ENCODE assay signal across 8 cellular contexts in the genomic region with DNA sequence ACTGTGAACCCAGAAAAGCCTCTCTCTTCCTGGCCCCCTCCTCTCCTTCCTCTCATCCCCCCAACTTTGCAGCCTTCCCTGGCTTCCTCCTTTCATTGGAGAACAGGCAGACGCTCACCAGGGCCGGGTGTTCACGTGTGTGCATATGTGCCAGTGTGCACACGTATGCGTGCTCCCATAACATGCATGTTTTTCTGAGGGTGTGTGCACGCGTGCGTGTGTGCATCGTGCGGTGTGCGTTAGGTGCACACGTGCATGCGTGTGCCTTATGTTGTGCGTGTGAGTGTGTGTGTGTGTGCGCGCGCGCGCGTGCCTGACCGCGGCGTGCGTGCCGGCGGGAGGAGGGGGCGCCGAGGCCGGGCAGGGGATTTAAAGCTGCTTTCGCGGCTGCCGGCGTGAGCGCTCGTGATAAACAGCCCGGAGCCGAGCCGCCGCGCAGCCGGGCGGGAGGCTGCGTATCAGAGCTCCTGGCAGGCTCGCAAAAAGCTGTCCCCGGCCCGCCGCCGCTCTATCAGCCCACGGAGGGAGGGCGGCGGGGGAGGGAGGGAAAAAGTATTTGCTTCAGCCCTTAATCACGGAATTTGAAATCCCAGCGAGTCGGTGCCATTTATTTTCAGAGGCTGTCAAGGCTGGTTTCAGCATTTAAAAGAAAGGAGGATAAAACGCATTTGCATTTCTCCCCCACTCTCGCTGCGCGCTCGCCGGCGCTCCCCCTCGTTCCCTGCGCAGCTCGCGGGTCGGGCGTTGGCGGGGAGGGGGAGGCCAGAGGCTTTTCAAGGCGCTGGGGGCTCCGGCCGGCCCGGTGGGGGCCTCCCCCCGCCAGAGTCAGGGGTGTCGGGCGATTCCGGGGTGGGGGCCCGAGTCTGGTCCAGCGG.
A peak's percentile ranks its signal among the peaks of the same experiment; 100 is the strongest.
DNase-seq lines count a peak whose midpoint lies in the region; ATAC-seq, FAIRE-seq and TF ChIP-seq lines count a peak whose summit lies in the region.

No MANE protein-coding gene starts in this region.

- H2BK120ac ChIP-seq in H1 (replicated peaks; ENCODE audit: low read depth, low read length): peak overlapping the region; percentile 6

- CTCF ChIA-PET in H1 (lab: Charles Lee; ENCODE audit: partially characterized antibody): interaction anchor here (0.6 to 3.2 kb wide), 10 partner anchors 9 to 298 kb away, joined by 3 to 10 read pairs (median 4); a partner anchor contains a TSS

- H3K27me3 ChIP-seq in HUES6 (ENCODE audit: control insufficient read depth, insufficient read depth, low read length) (peaks cover 54% of the 10 kb centered on the region), H1 (replicated peaks in 1 of 4; ENCODE audit: control insufficient read depth in 3 of 4, extremely low read depth in 1 of 4, insufficient read depth in 3 of 4, low read length in 3 of 4) (peaks cover 28 to 60% (median 55%) of the 10 kb centered on the region in 4 experiments)

- H3K23ac ChIP-seq in H1 (ENCODE audit: insufficient read length): no peak overlapping the region

- no peak for FAIRE-seq in H1 (lab: Jason Lieb, UNC)

- H4K91ac ChIP-seq in H1 (replicated peaks; ENCODE audit: insufficient read length, low read length): peak overlapping the region; percentile 81

- H3K27ac Mint-ChIP-seq in mesothelial cell of epicardium: peak overlapping the region; percentile 89

- H3K9me3 ChIP-seq in HUES6 (ENCODE audit: control insufficient read depth, insufficient read depth, low read depth, low read length): no peaks in the 10 kb centered on the region
- no peaks in the 10 kb centered on the region; a peak in 1 of 4 replicates for H3K9me3 ChIP-seq in H1 (ENCODE audit: insufficient read depth in 2 of 2, low read depth in 1 of 2, low read length in 1 of 2)

- H3K27ac ChIP-seq in HUES6 (ENCODE audit: low read depth, low read length): no peak overlapping the region
- no peak overlapping the region for H3K27ac ChIP-seq in H1 (ENCODE audit: low read depth, low read length)
- peak overlapping the region; percentile 81 for H3K27ac ChIP-seq in temporal lobe (ENCODE audit: low read depth, low read length)

- H3K9me3 Mint-ChIP-seq in mesothelial cell of epicardium: no peaks in the 10 kb centered on the region

- no peak for TF ChIP-seq RAD21 in H1 (IDR thresholded peaks at IDR 0.05 in 1 of 2, conservative IDR thresholded peaks at IDR 0.05 in 1 of 2; ENCODE audit: low read depth in 2 of 2, low read length in 2 of 2)

- H3K4me3 ChIP-seq in HUES6 (ENCODE audit: low read depth, low read length) (peak overlapping the region; percentile 59), H1 (ENCODE audit: extremely low read depth in 1 of 4, insufficient read depth in 2 of 4, low read depth in 3 of 4, low read length in 4 of 4) (peak overlapping the region; percentile 23 to 57 (median 38))

- peak overlapping the region; percentile 29 for H3K9ac ChIP-seq in HUES6 (ENCODE audit: low read length)
- no peak overlapping the region for H3K9ac ChIP-seq in H1 (replicated peaks in 1 of 4; ENCODE audit: extremely low read depth in 1 of 4, low read depth in 3 of 4, low read length in 3 of 4)

- no peak for ATAC-seq in GM19452 (IDR thresholded peaks at IDR 0.05; ENCODE audit: unreplicated experiment)

- peak; percentile 84 for DNase-seq in AG08396 (ENCODE audit: low spot score)
- DNase-seq in activated CD4-positive, alpha-beta T cell treated with anti-CD3 and anti-CD28 coated beads for 48 hours: peak; percentile 37
- no peak for DNase-seq in H1 (ENCODE audit: low read depth in 1 of 2, low spot score in 2 of 2)
- DNase-seq in mesothelial cell of epicardium (ENCODE audit: low spot score in 2 of 2, unreplicated experiment in 2 of 2): peak; percentile 84 to 88
- no peak for DNase-seq in erythroblast (lab: John Stamatoyannopoulos, UW)

- H3K18ac ChIP-seq in H1 (ENCODE audit: extremely low read depth, low read length): peak overlapping the region; percentile 72

- H3K79me1 ChIP-seq in H1 (ENCODE audit: low read depth, low read length): no peaks in the 10 kb centered on the region

- no peak overlapping the region for H3K56ac ChIP-seq in H1 (replicated peaks; ENCODE audit: insufficient read length, low read depth, low read length)

- peak overlapping the region; percentile 76; the same call in 1 of the 2 replicates for H4K8ac ChIP-seq in H1 (ENCODE audit: extremely low read depth, insufficient read depth, low read length)

- peak overlapping the region; percentile 30; the same call in 1 of the 2 replicates for H2BK12ac ChIP-seq in H1 (ENCODE audit: low read depth, low read length)

- WGBS in H1 (ENCODE audit: extremely low coverage in 1 of 2, insufficient coverage in 1 of 2, insufficient read length in 1 of 2, insufficient replicate concordance in 2 of 2, low coverage in 1 of 2, low lambda C conversion rate in 2 of 2, missing lambda C conversion rate in 1 of 2), 2 experiments: 8% methylated on average over 77 of the region's 78 CpGs; no CpG with 5 or more reads in 1 of the 2 experiments

- peaks cover 6% of the 10 kb centered on the region for H3K36me3 Mint-ChIP-seq in mesothelial cell of epicardium

- H4K20me1 ChIP-seq in H1 (replicated peaks in 1 of 2; ENCODE audit: control insufficient read depth in 1 of 2, insufficient read depth in 2 of 2, low read length in 2 of 2): peaks cover 0 to 3% of the 10 kb centered on the region in 2 experiments

- H2BK5ac ChIP-seq in H1 (ENCODE audit: low read depth, low read length): no peak overlapping the region; the same call in 1 of the 2 replicates

- TF ChIP-seq CTCF in H1 (IDR thresholded peaks at IDR 0.05; ENCODE audit: control extremely low read depth in 1 of 3, insufficient read depth in 1 of 3, low read depth in 1 of 3, low read length in 3 of 3) (no peak), mesothelial cell of epicardium (IDR thresholded peaks at IDR 0.05; ENCODE audit: unreplicated experiment) (no peak)

- no peaks in the 10 kb centered on the region for H3K79me2 ChIP-seq in H1 (ENCODE audit: control insufficient read depth in 1 of 2, insufficient read depth in 2 of 2, low read length in 2 of 2)

- no peak overlapping the region for H2AK5ac ChIP-seq in H1 (ENCODE audit: low read depth, low read length)

- H4K5ac ChIP-seq in H1 (ENCODE audit: insufficient read length, low read depth, low read length): peak overlapping the region; percentile 16

- POLR2A ChIA-PET in H1 (lab: Charles Lee; ENCODE audit: partially characterized antibody): interaction anchor here (0.9 to 1.7 kb wide), 5 partner anchors 18 to 259 kb away, joined by 3 to 6 read pairs (median 5); a partner anchor contains a TSS

- H3K4me3 Mint-ChIP-seq in mesothelial cell of epicardium: peak overlapping the region; percentile 53

- peaks cover 73% of the 10 kb centered on the region for H3K4me1 Mint-ChIP-seq in mesothelial cell of epicardium

- no peak for TF ChIP-seq EP300 in H1 (IDR thresholded peaks at IDR 0.05; ENCODE audit: borderline replicate concordance in 1 of 2, low read depth in 2 of 2, low read length in 2 of 2)

- no peaks in the 10 kb centered on the region for H3K27me3 Mint-ChIP-seq in mesothelial cell of epicardium (ENCODE audit: low read depth)

- peaks cover 12% of the 10 kb centered on the region; the same call in 1 of the 2 replicates for H3K23me2 ChIP-seq in H1 (ENCODE audit: low read depth, low read length)

- H3K4me1 ChIP-seq in HUES6 (ENCODE audit: control insufficient read depth, insufficient read depth, low read length): peaks cover 26% of the 10 kb centered on the region
- H3K4me1 ChIP-seq in H1 (replicated peaks in 1 of 4; ENCODE audit: control insufficient read depth in 3 of 4, insufficient read depth in 4 of 4, low read length in 3 of 4): peaks cover 5 to 22% (median 17%) of the 10 kb centered on the region in 4 experiments

- H2AFZ ChIP-seq in H1 (ENCODE audit: low read length): no peak overlapping the region

- H3K36me3 ChIP-seq in HUES6 (ENCODE audit: control insufficient read depth, insufficient read depth, low read length) (no peaks in the 10 kb centered on the region), H1 (ENCODE audit: control insufficient read depth in 2 of 4, insufficient read depth in 4 of 4, low read length in 3 of 4) (no peaks in the 10 kb centered on the region)

- H2BK15ac ChIP-seq in H1 (ENCODE audit: low read length): peak overlapping the region; percentile 77; the same call in 1 of the 2 replicates

- TF ChIP-seq POLR2A in H1 (IDR thresholded peaks at IDR 0.05; ENCODE audit: control extremely low read depth in 1 of 2, low read depth in 2 of 2, low read length in 2 of 2): no peak
- no peak for TF ChIP-seq POLR2A in erythroblast (IDR thresholded peaks at IDR 0.05; ENCODE audit: low read length)

- peak overlapping the region; percentile 95; the same call in 1 of the 2 replicates for H2BK20ac ChIP-seq in H1 (ENCODE audit: low read length)

- peak overlapping the region; percentile 91 to 95 for H3K4me2 ChIP-seq in H1 (ENCODE audit: insufficient read depth in 1 of 2, low read depth in 2 of 2, low read length in 2 of 2)

- H3K14ac ChIP-seq in H1 (ENCODE audit: insufficient read length): no peak overlapping the region

- H3K4ac ChIP-seq in H1 (replicated peaks; ENCODE audit: insufficient read length, low read depth, low read length): peak overlapping the region; percentile 28

TF ChIP-seq in H1, 55 proteins besides CTCF, POLR2A, EP300 and RAD21:
- TF ChIP-seq GABPA (IDR thresholded peaks at IDR 0.05; ENCODE audit: borderline replicate concordance, insufficient read depth, low read length) (no peak), SUZ12 (IDR thresholded peaks at IDR 0.05; ENCODE audit: low read length) (peak; percentile 83), KDM1A (IDR thresholded peaks at IDR 0.05; ENCODE audit: borderline replicate concordance, low read length) (peak; percentile 69; the same call in 1 of the 2 replicates), ASH2L (IDR thresholded peaks at IDR 0.05; ENCODE audit: low read length) (peak; percentile 37), EZH2 (IDR thresholded peaks at IDR 0.05; ENCODE audit: low read depth, low read length, severe bottlenecking) (peak; percentile 73), MAFK (IDR thresholded peaks at IDR 0.05; ENCODE audit: low read depth, low read length) (no peak), SP2 (IDR thresholded peaks at IDR 0.05; ENCODE audit: low read length) (no peak)
- TF ChIP-seq, protein P1, sequence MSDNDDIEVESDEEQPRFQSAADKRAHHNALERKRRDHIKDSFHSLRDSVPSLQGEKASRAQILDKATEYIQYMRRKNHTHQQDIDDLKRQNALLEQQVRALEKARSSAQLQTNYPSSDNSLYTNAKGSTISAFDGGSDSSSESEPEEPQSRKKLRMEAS (IDR thresholded peaks at IDR 0.05): peak; percentile 63
TF ChIP-seq in H1: peak in this region for 5.

Comparison
In these comparisons a context has a peak if more than half of its experiments do, and no peak if none do; other contexts are left out.
1. DNase-seq: peak in AG08396 (single experiment), activated CD4-positive, alpha-beta T cell treated with anti-CD3 and anti-CD28 coated beads for 48 hours (single experiment) and mesothelial cell of epicardium (2 of 2); none in H1 (0 of 2) and erythroblast (0 of 2).